Comparison of ENCODE assay signal across 23 cellular contexts in genomic region chr1:184504695-184505338, GRCh38.
A peak's percentile ranks its signal among the peaks of the same experiment; 100 is the strongest.
DNase-seq lines count a peak whose midpoint lies in the region; ATAC-seq and TF ChIP-seq lines count a peak whose summit lies in the region.
"Had no signal": no experiment of that assay in that cellular context is flagged by ENCODE, and none has a peak within 500 bp of the region (broad histone marks: within the 10 kb centered on the region; RNA-seq: fewer than 3 reads in every experiment).

No MANE protein-coding gene starts in this region.

- no peak overlapping the region for H3K23ac ChIP-seq in mesendoderm (ENCODE audit: low read length)

- H3K9ac ChIP-seq in mesendoderm (ENCODE audit: low read length), result no peak overlapping the region

- POLR2A ChIA-PET in activated CD4-positive, alpha-beta T cell treated with anti-CD3 and anti-CD28 coated beads, Interleukin-2, amount 10 ng/mL, durations not matched to agents 7 days and 5 days (lab: Charles Lee), result no interaction called here

- H3K27me3 ChIP-seq in mesendoderm (ENCODE audit: insufficient read depth, low read length, poor library complexity), result no peaks in the 10 kb centered on the region
- H3K27me3 ChIP-seq: adrenal gland, cardiac muscle cell, Peyer's patch, sigmoid colon, testis had no signal

- TF ChIP-seq CTCF in C4-2B (conservative IDR thresholded peaks at IDR 0.05) (no peak), nephron progenitor cell (IDR thresholded peaks at IDR 0.05) (no peak)

- H2BK15ac ChIP-seq in mesendoderm (replicated peaks; ENCODE audit: low read depth), result no peak overlapping the region

- H3K27ac Mint-ChIP-seq in activated CD4-positive, alpha-beta T cell treated with anti-CD3 and anti-CD28 coated beads, Interleukin-2, amount 10 ng/mL, durations not matched to agents 7 days and 5 days, result no peak overlapping the region
- H3K27ac Mint-ChIP-seq in nephron progenitor cell, result no peak overlapping the region
- H3K27ac Mint-ChIP-seq: CD8-positive, alpha-beta T cell; stimulated activated effector memory CD8-positive, alpha-beta T cell treated with anti-CD3 and anti-CD28 coated beads, Interleukin-12 subunit alpha, Interleukin-12 subunit beta, amount 100 ng/mL, for 72 hours; T-helper 2 cell treated with Interferon-gamma antibody and Interleukin-4, amounts not matched to agents 5 μg/mL and 100 μg/mL, for 36 hours had no signal

- no peak overlapping the region for H2AK5ac ChIP-seq in mesendoderm (ENCODE audit: low read length)

- no peak overlapping the region for H3K4me3 ChIP-seq in mesendoderm (ENCODE audit: low read length)
- H3K4me3 ChIP-seq: adrenal gland, cardiac muscle cell, lung, Peyer's patch, sigmoid colon, testis had no signal

- no peak overlapping the region for H3K56ac ChIP-seq in mesendoderm (ENCODE audit: low read length)

- H3K27ac ChIP-seq in C4-2B, result peak overlapping the region; percentile 42; the same call in 1 of the 2 replicates
- H3K27ac ChIP-seq in mesendoderm (ENCODE audit: low read depth, low read length), result no peak overlapping the region
- H3K27ac ChIP-seq: adrenal gland, cardiac muscle cell, Peyer's patch, sigmoid colon, testis had no signal

- no peak overlapping the region for H4K5ac ChIP-seq in mesendoderm (ENCODE audit: low read length)

- no peak overlapping the region for H3K18ac ChIP-seq in mesendoderm (ENCODE audit: low read length)

- no peaks in the 10 kb centered on the region for H3K79me2 ChIP-seq in mesendoderm (ENCODE audit: control insufficient read depth, insufficient read depth, low read length)

- CTCF ChIA-PET in activated CD4-positive, alpha-beta T cell treated with anti-CD3 and anti-CD28 coated beads, Interleukin-2, amount 10 ng/mL, durations not matched to agents 7 days and 5 days (lab: Charles Lee), result no interaction called here

- H3K9me3 Mint-ChIP-seq in activated CD4-positive, alpha-beta T cell treated with anti-CD3 and anti-CD28 coated beads, Interleukin-2, amount 10 ng/mL, durations not matched to agents 7 days and 5 days, result no peaks in the 10 kb centered on the region
- H3K9me3 Mint-ChIP-seq in nephron progenitor cell, result no peaks in the 10 kb centered on the region
- H3K9me3 Mint-ChIP-seq: CD8-positive, alpha-beta T cell; stimulated activated effector memory CD8-positive, alpha-beta T cell treated with anti-CD3 and anti-CD28 coated beads, Interleukin-12 subunit alpha, Interleukin-12 subunit beta, amount 100 ng/mL, for 72 hours; T-helper 2 cell treated with Interferon-gamma antibody and Interleukin-4, amounts not matched to agents 5 μg/mL and 100 μg/mL, for 36 hours had no signal

- ATAC-seq in GM21526 (IDR thresholded peaks at IDR 0.05; ENCODE audit: low FRiP score, unreplicated experiment), result no peak
- ATAC-seq: CD8-positive, alpha-beta T cell; stimulated activated effector memory CD8-positive, alpha-beta T cell treated with anti-CD3 and anti-CD28 coated beads, Interleukin-12 subunit alpha, Interleukin-12 subunit beta, amount 100 ng/mL, for 72 hours had no signal

- H3K27me3 Mint-ChIP-seq in activated CD4-positive, alpha-beta T cell treated with anti-CD3 and anti-CD28 coated beads, Interleukin-2, amount 10 ng/mL, durations not matched to agents 7 days and 5 days, result peaks cover 5% of the 10 kb centered on the region
- no peaks in the 10 kb centered on the region for H3K27me3 Mint-ChIP-seq in nephron progenitor cell (ENCODE audit: low read depth, poor library complexity)

- H2BK120ac ChIP-seq in mesendoderm (ENCODE audit: low read depth, low read length), result no peak overlapping the region

- H3K36me3 Mint-ChIP-seq in activated CD4-positive, alpha-beta T cell treated with anti-CD3 and anti-CD28 coated beads, Interleukin-2, amount 10 ng/mL, durations not matched to agents 7 days and 5 days (ENCODE audit: low read depth), result no peaks in the 10 kb centered on the region
- H3K36me3 Mint-ChIP-seq in nephron progenitor cell (ENCODE audit: low read depth), result no peaks in the 10 kb centered on the region
- H3K36me3 Mint-ChIP-seq: CD8-positive, alpha-beta T cell; stimulated activated effector memory CD8-positive, alpha-beta T cell treated with anti-CD3 and anti-CD28 coated beads, Interleukin-12 subunit alpha, Interleukin-12 subunit beta, amount 100 ng/mL, for 72 hours had no signal

- H3K4ac ChIP-seq in mesendoderm (ENCODE audit: low read depth, low read length), result no peak overlapping the region

- H3K4me1 Mint-ChIP-seq in activated CD4-positive, alpha-beta T cell treated with anti-CD3 and anti-CD28 coated beads, Interleukin-2, amount 10 ng/mL, durations not matched to agents 7 days and 5 days, result no peaks in the 10 kb centered on the region
- H3K4me1 Mint-ChIP-seq in nephron progenitor cell, result peaks cover 11% of the 10 kb centered on the region

- H4K8ac ChIP-seq in mesendoderm (ENCODE audit: low read depth, low read length), result no peak overlapping the region

- H3K4me3 Mint-ChIP-seq in activated CD4-positive, alpha-beta T cell treated with anti-CD3 and anti-CD28 coated beads, Interleukin-2, amount 10 ng/mL, durations not matched to agents 7 days and 5 days, result no peak overlapping the region
- H3K4me3 Mint-ChIP-seq in nephron progenitor cell, result no peak overlapping the region
- H3K4me3 Mint-ChIP-seq: CD8-positive, alpha-beta T cell; stimulated activated effector memory CD8-positive, alpha-beta T cell treated with anti-CD3 and anti-CD28 coated beads, Interleukin-12 subunit alpha, Interleukin-12 subunit beta, amount 100 ng/mL, for 72 hours; T-helper 2 cell treated with Interferon-gamma antibody and Interleukin-4, amounts not matched to agents 5 μg/mL and 100 μg/mL, for 36 hours had no signal

- H3K4me2 ChIP-seq in mesendoderm (ENCODE audit: low read length), result no peak overlapping the region

- H3K4me1 ChIP-seq in mesendoderm (ENCODE audit: control insufficient read depth, low read depth, low read length), result no peaks in the 10 kb centered on the region

- no peaks in the 10 kb centered on the region for H3K79me1 ChIP-seq in mesendoderm (ENCODE audit: low read length)

- no peak overlapping the region for H2BK5ac ChIP-seq in mesendoderm (ENCODE audit: low read length)

- DNase-seq in NCI-H1105 (lab: John Stamatoyannopoulos, UW), result peak; percentile 59
- DNase-seq in NCI-H748 (lab: John Stamatoyannopoulos, UW; ENCODE audit: unreplicated experiment), result peak; percentile 86
- peak; percentile 41 for DNase-seq in mesendoderm
- no peak for DNase-seq in activated CD4-positive, alpha-beta T cell treated with anti-CD3 and anti-CD28 coated beads, Interleukin-2, amount 10 ng/mL, durations not matched to agents 7 days and 5 days
- no peak for DNase-seq in HUDEP-2 (lab: John Stamatoyannopoulos, UW; ENCODE audit: unreplicated experiment in 76 of 76)
- no peak for DNase-seq in nephron progenitor cell
- DNase-seq: activated CD4-positive, alpha-beta T cell treated with anti-CD3 and anti-CD28 coated beads, Interleukin-2, amount 50 U/mL, for 48 hours; activated gamma-delta T cell treated with Interleukin-2 at 50 U/mL for 16 hours; adrenal gland; CD8-positive, alpha-beta T cell; DMS79 treated with DMSO at 0.1 percent for 48 hours; H7; Kasumi-1; NCI-H1092; Peyer's patch; sigmoid colon; testis had no signal

- no peaks in the 10 kb centered on the region for H3K36me3 ChIP-seq in mesendoderm (ENCODE audit: control insufficient read depth, insufficient read depth, low read length)
- H3K36me3 ChIP-seq: adrenal gland, cardiac muscle cell, sigmoid colon had no signal

- WGBS in mesendoderm (ENCODE audit: extremely low coverage, insufficient coverage, low lambda C conversion rate), result no CpG with 5 or more reads among the region's 5 CpGs

Comparison
In these comparisons a context has a peak if more than half of its experiments do, and no peak if none do; other contexts are left out.
1. DNase-seq: peak in NCI-H1105 (single experiment), NCI-H748 (single experiment) and mesendoderm (single experiment); none in activated CD4-positive, alpha-beta T cell treated with anti-CD3 and anti-CD28 coated beads, Interleukin-2, amount 10 ng/mL, durations not matched to agents 7 days and 5 days (single experiment), HUDEP-2 (0 of 76) and nephron progenitor cell (single experiment).